ENCODE assay signal across 6 cellular contexts in genomic region chr7:72966892-72967291, GRCh38. TPM values are rescaled to one million over a fixed set of nuclear protein-coding genes. Genes with fewer than 3 reads are reported as not detected.
"Had no signal": no experiment of that assay in that cellular context is flagged by ENCODE, and none has a peak within 500 bp of the region (broad histone marks: within the 10 kb centered on the region; RNA-seq: fewer than 3 reads in every experiment).

No MANE protein-coding gene starts in this region.

RNA-seq across cellular contexts. Expression of gene TRIM74, which starts 2.4 kb away (rescaled TPM):
- total RNA-seq: dermis microvascular lymphatic vessel endothelial cell, epithelial cell of proximal tubule, frontal cortex, myocyte, SJSA1 had no signal
- polyA plus RNA-seq: keratinocyte had no signal
